In genomic region chrX:153828308-153828707, GRCh38 we compare ENCODE assay signal across 14 cellular contexts. TPM values are rescaled to one million over a fixed set of nuclear protein-coding genes. Genes with fewer than 3 reads are reported as not detected.
A peak's percentile ranks its signal among the peaks of the same experiment; 100 is the strongest.
DNase-seq lines count a peak whose midpoint lies in the region; ATAC-seq and TF ChIP-seq lines count a peak whose summit lies in the region.
"Had no signal": no experiment of that assay in that cellular context is flagged by ENCODE, and none has a peak within 500 bp of the region (broad histone marks: within the 10 kb centered on the region; RNA-seq: fewer than 3 reads in every experiment).

No MANE protein-coding gene starts in this region.

- H3K4me3 Mint-ChIP-seq in GM23338, result peak overlapping the region; percentile 83
- H3K4me3 Mint-ChIP-seq: activated CD4-positive, alpha-beta memory T cell treated with anti-CD3 and anti-CD28 coated beads for 36 hours had no signal

- peak overlapping the region; percentile 65 for H3K4me2 ChIP-seq in GM23338

- peak overlapping the region; percentile 75 for H3K4me3 ChIP-seq in GM23338
- peak overlapping the region in 54 of 59 donors; percentile 5 to 73 (median 58) for H3K4me3 ChIP-seq in dorsolateral prefrontal cortex
- H3K4me3 ChIP-seq in mesodermal cell (ENCODE audit: extremely low read depth, insufficient read depth, low read length, poor library complexity, severe bottlenecking), result peak overlapping the region; percentile 11
- H3K4me3 ChIP-seq in suprapubic skin, result peak overlapping the region; percentile 48

- DNase-seq in GM23338 (ENCODE audit: low spot score) (no peak), dorsolateral prefrontal cortex (no peak), suprapubic skin (ENCODE audit: low spot score in 2 of 2) (no peak), NCI-H69 (lab: John Stamatoyannopoulos, UW) (no peak), NCI-H1105 treated with DMSO at 0.1 percent for 48 hours (lab: John Stamatoyannopoulos, UW) (no peak), H4 (ENCODE audit: low spot score) (no peak)
- DNase-seq: activated CD4-positive, alpha-beta memory T cell treated with anti-CD3 and anti-CD28 coated beads for 36 hours; activated gamma-delta T cell; GF-D8; NCI-H446 treated with DMSO at 0.1 percent for 48 hours had no signal

- H3K4me1 ChIP-seq in GM23338 (ENCODE audit: insufficient read depth) (peaks cover 28% of the 10 kb centered on the region), mesodermal cell (ENCODE audit: control insufficient read depth, insufficient read depth, low read length, poor library complexity, severe bottlenecking) (peaks cover 3% of the 10 kb centered on the region), suprapubic skin (peaks cover 18% of the 10 kb centered on the region)

- no peak for TF ChIP-seq EP300 in suprapubic skin (IDR thresholded peaks at IDR 0.05)

- peaks cover 74% of the 10 kb centered on the region for H3K79me2 ChIP-seq in GM23338 (replicated peaks; ENCODE audit: insufficient read depth)

- ATAC-seq in GM23338 (peak; percentile 3), HG02938 (IDR thresholded peaks at IDR 0.05; ENCODE audit: unreplicated experiment) (no peak)

- no peaks in the 10 kb centered on the region for H3F3A ChIP-seq in GM23338 (replicated peaks; ENCODE audit: low read depth)

- no peaks in the 10 kb centered on the region for H3K9me3 Mint-ChIP-seq in GM23338
- H3K9me3 Mint-ChIP-seq: activated CD4-positive, alpha-beta memory T cell treated with anti-CD3 and anti-CD28 coated beads for 36 hours had no signal

- H3K27me3 ChIP-seq in GM23338 (ENCODE audit: insufficient read depth) (no peaks in the 10 kb centered on the region), dorsolateral prefrontal cortex (peaks cover 0 to 90% (median 28%) of the 10 kb centered on the region in 45 donors), suprapubic skin (peaks cover 15% of the 10 kb centered on the region)

- no peaks in the 10 kb centered on the region; the same call in 1 of the 2 replicates for H4K20me1 ChIP-seq in GM23338 (replicated peaks; ENCODE audit: insufficient read depth)

- WGBS in mesodermal cell (ENCODE audit: insufficient coverage in 2 of 2), 2 experiments, result 11 to 60% methylated on average over 1 to 3 of the region's 17 CpGs
- WGBS in suprapubic skin, result 39% methylated on average over 5 of the region's 17 CpGs

- intact Hi-C loops in dorsolateral prefrontal cortex (cut with DNase I), result no loop called here

- H3K27ac ChIP-seq in GM23338 (ENCODE audit: low read depth) (peak overlapping the region; percentile 95), dorsolateral prefrontal cortex (peak overlapping the region in 18 of 59 donors; percentile 5 to 81 (median 60)), mesodermal cell (ENCODE audit: low read depth, low read length, severe bottlenecking) (no peak overlapping the region), suprapubic skin (no peak overlapping the region)

- H2AFZ ChIP-seq in GM23338, result no peak overlapping the region

- no peaks in the 10 kb centered on the region for H3K9me2 ChIP-seq in GM23338 (ENCODE audit: insufficient read depth)

- 0 out of 2 replicates have a peak overlapping the region, but pooled peaks have one; percentile 80 for H3K27ac Mint-ChIP-seq in GM23338
- H3K27ac Mint-ChIP-seq: activated CD4-positive, alpha-beta memory T cell treated with anti-CD3 and anti-CD28 coated beads for 36 hours; CD14-positive monocyte had no signal

- no peaks in the 10 kb centered on the region for H3K36me3 ChIP-seq in GM23338 (ENCODE audit: insufficient read depth)
- H3K36me3 ChIP-seq in mesodermal cell (ENCODE audit: control insufficient read depth, insufficient read depth, low read length), result no peaks in the 10 kb centered on the region
- no peaks in the 10 kb centered on the region for H3K36me3 ChIP-seq in suprapubic skin

- peaks cover 24% of the 10 kb centered on the region for H3K36me3 Mint-ChIP-seq in GM23338 (ENCODE audit: low read depth)
- H3K36me3 Mint-ChIP-seq: activated CD4-positive, alpha-beta memory T cell treated with anti-CD3 and anti-CD28 coated beads for 36 hours; CD14-positive monocyte had no signal

- H3K9me3 ChIP-seq in mesodermal cell (ENCODE audit: control insufficient read depth, low read length), result no peaks in the 10 kb centered on the region
- H3K9me3 ChIP-seq in suprapubic skin, result no peaks in the 10 kb centered on the region

- TF ChIP-seq POLR2A in suprapubic skin (IDR thresholded peaks at IDR 0.05), result no peak

- H3K4me1 Mint-ChIP-seq in GM23338, result peaks cover 46% of the 10 kb centered on the region

- TF ChIP-seq CTCF in GM23338 (conservative IDR thresholded peaks at IDR 0.05; ENCODE audit: low read depth in 2 of 2), result no peak
- TF ChIP-seq CTCF in dorsolateral prefrontal cortex (IDR thresholded peaks at IDR 0.05 in 54 of 56, conservative IDR thresholded peaks at IDR 0.05 in 2 of 56; ENCODE audit: low read depth in 1 of 56, partially characterized antibody in 56 of 56), result no peak
- TF ChIP-seq CTCF in suprapubic skin (IDR thresholded peaks at IDR 0.05), result no peak

- H3K27me3 Mint-ChIP-seq in GM23338 (ENCODE audit: insufficient read depth, low read depth, poor library complexity), result peaks cover 14% of the 10 kb centered on the region
- H3K27me3 Mint-ChIP-seq: activated CD4-positive, alpha-beta memory T cell treated with anti-CD3 and anti-CD28 coated beads for 36 hours had no signal

TF ChIP-seq in GM23338, 12 proteins besides CTCF, POLR2A, EP300 and RAD21 (continues in another document):
- TF ChIP-seq EZH2 (IDR thresholded peaks at IDR 0.05; ENCODE audit: low read depth, unreplicated experiment) (no peak), EZH2phosphoT487 (IDR thresholded peaks at IDR 0.05; ENCODE audit: unreplicated experiment) (no peak), REST (IDR thresholded peaks at IDR 0.05; ENCODE audit: unreplicated experiment) (no peak)

RNA-seq across cellular contexts. Expression of gene PDZD4, which starts 2.0 kb away (rescaled TPM):
- 194 and 230 TPM in 2 replicates for total RNA-seq in GM23338 (2014; rRNA removed; shearing (Covaris generic))
- 30.5 and 34.5 TPM in 2 replicates for polyA plus RNA-seq in GM23338 (2016; fragmentation: Nextera tagmentation; extraction: Ambion mirVana)
- total RNA-seq in dorsolateral prefrontal cortex (100 to 1,000 TPM; 104 to 526 (median 351) TPM), suprapubic skin (1 to 10 TPM; 2.0 to 6.3 (median 3.0) TPM)
- 15.5 TPM for polyA plus RNA-seq in mesodermal cell (2013, experiment 1 of 2)
- 12.1 TPM for polyA plus RNA-seq in mesodermal cell (2013, experiment 2 of 2)
- total RNA-seq in H4 (2014; rRNA removed; shearing (Covaris generic)), result 3.8 and 4.0 TPM in 2 replicates
- polyA plus RNA-seq: CD14-positive monocyte had no signal

RNA-seq across cellular contexts. Expression of gene SSR4, which starts 33.8 kb away (rescaled TPM):
- 107 and 168 TPM in 2 replicates for total RNA-seq in GM23338 (2014; rRNA removed; shearing (Covaris generic))
- 352 and 404 TPM in 2 replicates for polyA plus RNA-seq in GM23338 (2016; fragmentation: Nextera tagmentation; extraction: Ambion mirVana)
- total RNA-seq in dorsolateral prefrontal cortex (100 to 1,000 TPM in 14 of 120 experiments, 10 to 100 TPM in 106; 55.7 to 109 (median 84.8) TPM), suprapubic skin (100 to 1,000 TPM in 3 of 4 donors, 10 to 100 TPM in 1; 86.7 to 200 (median 150) TPM)
- 508 TPM for polyA plus RNA-seq in mesodermal cell (2013, experiment 1 of 2)
- polyA plus RNA-seq in mesodermal cell (2013, experiment 2 of 2), result 415 TPM
- 254 and 289 TPM in 2 replicates for total RNA-seq in H4 (2014; rRNA removed; shearing (Covaris generic))

RNA-seq across cellular contexts. Expression of gene IDH3G, which starts 34.1 kb away (rescaled TPM):
- 43.0 and 49.0 TPM in 2 replicates for total RNA-seq in GM23338 (2014; rRNA removed; shearing (Covaris generic))
- 41.4 and 45.5 TPM in 2 replicates for polyA plus RNA-seq in GM23338 (2016; fragmentation: Nextera tagmentation; extraction: Ambion mirVana)
- total RNA-seq in dorsolateral prefrontal cortex (10 to 100 TPM; 35.7 to 90.5 (median 70.9) TPM), suprapubic skin (100 to 1,000 TPM in 1 of 4 donors, 10 to 100 TPM in 3; 58.1 to 105 (median 93.8) TPM)
- 53.4 TPM for polyA plus RNA-seq in mesodermal cell (2013, experiment 1 of 2)
- polyA plus RNA-seq in mesodermal cell (2013, experiment 2 of 2), result 47.6 TPM
- 68.9 and 78.0 TPM in 2 replicates for total RNA-seq in H4 (2014; rRNA removed; shearing (Covaris generic))

RNA-seq across cellular contexts. Expression of gene SRPK3, which starts 47.5 kb away (rescaled TPM):
- total RNA-seq in GM23338 (2014; rRNA removed; shearing (Covaris generic)), result 0.23 TPM in 1 of 2 replicates, not detected in the other
- polyA plus RNA-seq in GM23338 (2016; fragmentation: Nextera tagmentation; extraction: Ambion mirVana), result 0.15 and 0.19 TPM in 2 replicates
- 10 to 100 TPM in 19 of 120 experiments, 1 to 10 TPM in 101; 1.8 to 14.2 (median 6.3) TPM for total RNA-seq in dorsolateral prefrontal cortex
- 0.77 TPM for polyA plus RNA-seq in mesodermal cell (2013, experiment 1 of 2)
- not detected for polyA plus RNA-seq in mesodermal cell (2013, experiment 2 of 2)
- 1 to 10 TPM in 2 of 4 donors, under 1 TPM in 2; 0.42 to 3.1 (median 1.2) TPM for total RNA-seq in suprapubic skin
- 0.06 and 0.35 TPM in 2 replicates for total RNA-seq in H4 (2014; rRNA removed; shearing (Covaris generic))
- total RNA-seq: activated CD4-positive, alpha-beta memory T cell treated with anti-CD3 and anti-CD28 coated beads for 36 hours had no signal
- polyA plus RNA-seq: CD14-positive monocyte had no signal

RNA-seq across cellular contexts. Expression of gene L1CAM, which starts 57.7 kb away (rescaled TPM):
- total RNA-seq in GM23338 (2014; rRNA removed; shearing (Covaris generic)), result 27.6 and 29.2 TPM in 2 replicates
- polyA plus RNA-seq in GM23338 (2016; fragmentation: Nextera tagmentation; extraction: Ambion mirVana), result 7.4 and 7.8 TPM in 2 replicates
- total RNA-seq in dorsolateral prefrontal cortex (100 to 1,000 TPM in 118 of 120 experiments, 10 to 100 TPM in 2; 45.6 to 277 (median 185) TPM), suprapubic skin (10 to 100 TPM in 1 of 4 donors, 1 to 10 TPM in 3; 4.1 to 10.4 (median 8.5) TPM)
- polyA plus RNA-seq in mesodermal cell (2013, experiment 1 of 2), result 53.0 TPM
- polyA plus RNA-seq in mesodermal cell (2013, experiment 2 of 2), result 39.3 TPM
- 7.9 and 9.7 TPM in 2 replicates for total RNA-seq in H4 (2014; rRNA removed; shearing (Covaris generic))
- total RNA-seq: HT-29 had no signal
- polyA plus RNA-seq: CD14-positive monocyte had no signal

Comparison
In these comparisons a context has a peak if more than half of its experiments do, and no peak if none do; other contexts are left out.
1. H3K4me3 ChIP-seq: peak in every context shown above with its lines; median percentile 75 in GM23338; 58 in dorsolateral prefrontal cortex; 48 in suprapubic skin; 11 in mesodermal cell.
2. RNA of gene PDZD4, which starts 2.0 kb away (total RNA-seq): 104 to 526 TPM in dorsolateral prefrontal cortex and 194 to 230 TPM in GM23338; 3.8 to 4.0 TPM in H4 and 2.0 to 6.3 TPM in suprapubic skin; every median in the first group is over 10 times any median in the second.